Comparison of ENCODE assay signal across 1 cellular context in the genomic region with DNA sequence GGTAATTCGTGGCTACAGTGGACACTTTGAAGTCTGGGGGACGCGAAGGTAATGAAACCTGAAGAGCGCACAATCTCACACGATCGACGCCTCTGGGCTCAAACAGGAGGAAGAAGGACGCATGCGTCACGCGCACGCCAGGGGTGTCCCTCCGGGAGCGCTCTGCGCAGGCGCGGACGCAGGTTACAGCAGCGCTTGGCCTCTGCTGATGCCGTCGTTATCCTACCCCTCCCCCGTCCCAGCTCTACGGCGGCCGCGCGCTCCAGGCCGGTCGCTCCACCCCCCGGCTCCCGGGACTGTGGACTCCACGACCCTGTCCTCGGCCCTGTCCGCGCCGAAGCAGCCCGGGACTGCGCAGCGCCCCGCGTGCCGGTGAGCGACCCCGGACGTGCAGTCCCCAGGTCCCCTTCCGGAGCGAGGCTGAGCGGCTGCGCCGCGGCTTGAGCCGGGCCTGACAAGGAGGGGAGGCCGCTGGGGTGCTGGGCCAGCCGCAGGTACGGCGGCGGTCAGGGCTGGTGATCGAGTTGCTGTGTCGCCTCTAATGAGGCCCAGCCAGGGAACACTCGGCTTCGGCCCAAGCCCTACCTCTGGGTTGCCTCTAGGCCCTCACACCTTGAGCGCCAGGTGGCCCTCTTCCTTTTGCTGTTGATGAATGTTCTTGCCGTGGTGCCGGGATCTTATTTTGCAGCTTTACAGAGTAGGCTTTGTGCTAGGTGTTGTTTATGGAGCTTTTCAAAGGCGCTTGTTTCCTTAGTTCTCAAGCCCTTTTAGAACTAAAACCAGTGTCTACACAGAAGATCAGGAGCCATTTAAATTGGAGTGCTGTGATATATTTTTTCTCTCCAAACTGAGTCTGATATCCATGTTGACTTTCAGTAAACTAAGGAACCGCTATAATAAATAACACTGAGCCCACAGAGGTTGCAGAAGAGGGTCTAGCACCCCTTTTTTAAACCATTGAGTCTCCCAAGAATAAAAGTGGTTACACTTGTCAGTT.
A peak's percentile ranks its signal among the peaks of the same experiment; 100 is the strongest.
TF ChIP-seq lines count a peak whose summit lies in the region.

TSS of gene TMEM106B (plus strand) at position 241 of the 997 bp plus-strand sequence. CDS start 3,517 bp downstream, outside the sequence.

TF ChIP-seq in K562, 482 proteins besides CTCF, POLR2A, EP300 and RAD21 (continued from another document and continues in another):
- peak; percentile 91 for TF ChIP-seq ZNF407 (IDR thresholded peaks at IDR 0.05; ENCODE audit: low read depth)
- TF ChIP-seq NR3C1 (CRISPR knock-in tag; IDR thresholded peaks at IDR 0.05), result no peak; the same call in 1 of the 2 replicates
- TF ChIP-seq RBM22 (IDR thresholded peaks at IDR 0.05; ENCODE audit: low read depth, low read length, poor library complexity, severe bottlenecking), result no peak
- no peak for TF ChIP-seq YBX1 (IDR thresholded peaks at IDR 0.05)
- TF ChIP-seq, protein P1, sequence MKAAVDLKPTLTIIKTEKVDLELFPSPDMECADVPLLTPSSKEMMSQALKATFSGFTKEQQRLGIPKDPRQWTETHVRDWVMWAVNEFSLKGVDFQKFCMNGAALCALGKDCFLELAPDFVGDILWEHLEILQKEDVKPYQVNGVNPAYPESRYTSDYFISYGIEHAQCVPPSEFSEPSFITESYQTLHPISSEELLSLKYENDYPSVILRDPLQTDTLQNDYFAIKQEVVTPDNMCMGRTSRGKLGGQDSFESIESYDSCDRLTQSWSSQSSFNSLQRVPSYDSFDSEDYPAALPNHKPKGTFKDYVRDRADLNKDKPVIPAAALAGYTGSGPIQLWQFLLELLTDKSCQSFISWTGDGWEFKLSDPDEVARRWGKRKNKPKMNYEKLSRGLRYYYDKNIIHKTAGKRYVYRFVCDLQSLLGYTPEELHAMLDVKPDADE (conservative IDR thresholded peaks at IDR 0.05; ENCODE audit: control insufficient read depth, low read depth, low read length), result peak; percentile 54; the same call in 1 of the 2 replicates
- TF ChIP-seq NFXL1 (CRISPR knock-in tag; IDR thresholded peaks at IDR 0.05), result no peak
- no peak for TF ChIP-seq RUNX1 (IDR thresholded peaks at IDR 0.05; ENCODE audit: low read depth)
- TF ChIP-seq MBD2 (IDR thresholded peaks at IDR 0.05; ENCODE audit: borderline replicate concordance, low read depth), result no peak; the same call in 1 of the 2 replicates
- TF ChIP-seq NCOA6 (IDR thresholded peaks at IDR 0.05), result no peak
- peak; percentile 78 to 85 for TF ChIP-seq NONO (IDR thresholded peaks at IDR 0.05; ENCODE audit: low read depth in 2 of 2, low read length in 1 of 2)
- TF ChIP-seq SIRT6 (IDR thresholded peaks at IDR 0.05; ENCODE audit: low read depth, low read length), result no peak
- TF ChIP-seq ZNF318 (IDR thresholded peaks at IDR 0.05; ENCODE audit: borderline replicate concordance in 1 of 2, low read depth in 1 of 2), result no peak
- peak; percentile 87 for TF ChIP-seq ZEB2 (IDR thresholded peaks at IDR 0.05)
- TF ChIP-seq, protein P2, sequence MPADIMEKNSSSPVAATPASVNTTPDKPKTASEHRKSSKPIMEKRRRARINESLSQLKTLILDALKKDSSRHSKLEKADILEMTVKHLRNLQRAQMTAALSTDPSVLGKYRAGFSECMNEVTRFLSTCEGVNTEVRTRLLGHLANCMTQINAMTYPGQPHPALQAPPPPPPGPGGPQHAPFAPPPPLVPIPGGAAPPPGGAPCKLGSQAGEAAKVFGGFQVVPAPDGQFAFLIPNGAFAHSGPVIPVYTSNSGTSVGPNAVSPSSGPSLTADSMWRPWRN (IDR thresholded peaks at IDR 0.05; ENCODE audit: low read depth), result no peak
- TF ChIP-seq YY1 (IDR thresholded peaks at IDR 0.05; ENCODE audit: borderline replicate concordance in 1 of 3, control insufficient read depth in 1 of 3, extremely low read depth in 1 of 3, insufficient read depth in 3 of 3, insufficient read length in 1 of 3, insufficient replicate concordance in 2 of 3, low read depth in 1 of 3, low read length in 2 of 3), result peak in 2 of 3 experiments; percentile 35 to 53
- no peak for TF ChIP-seq ZNF175 (CRISPR knock-in tag; IDR thresholded peaks at IDR 0.05; ENCODE audit: low read depth)
- TF ChIP-seq RBM34 (IDR thresholded peaks at IDR 0.05; ENCODE audit: borderline replicate concordance, insufficient read depth, low read length), result no peak
- no peak for TF ChIP-seq PCBP1 (IDR thresholded peaks at IDR 0.05; ENCODE audit: low read depth, low read length, poor library complexity, severe bottlenecking)
- TF ChIP-seq KLF6 (CRISPR knock-in tag; IDR thresholded peaks at IDR 0.05; ENCODE audit: borderline replicate concordance), result no peak
- TF ChIP-seq NR0B1 (IDR thresholded peaks at IDR 0.05; ENCODE audit: partially characterized antibody), result no peak
- TF ChIP-seq ERF (CRISPR knock-in tag; IDR thresholded peaks at IDR 0.05), result 0 out of 2 replicates have a peak, but pooled peaks have one; percentile 61
- TF ChIP-seq, protein P3, sequence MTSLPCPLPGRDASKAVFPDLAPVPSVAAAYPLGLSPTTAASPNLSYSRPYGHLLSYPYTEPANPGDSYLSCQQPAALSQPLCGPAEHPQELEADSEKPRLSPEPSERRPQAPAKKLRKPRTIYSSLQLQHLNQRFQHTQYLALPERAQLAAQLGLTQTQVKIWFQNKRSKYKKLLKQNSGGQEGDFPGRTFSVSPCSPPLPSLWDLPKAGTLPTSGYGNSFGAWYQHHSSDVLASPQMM (CRISPR knock-in tag; IDR thresholded peaks at IDR 0.05), result no peak
- 0 out of 2 replicates have a peak, but pooled peaks have one; percentile 15 for TF ChIP-seq DIDO1 (tag; IDR thresholded peaks at IDR 0.05; ENCODE audit: low read depth)
- TF ChIP-seq CHD1 (IDR thresholded peaks at IDR 0.05; ENCODE audit: low read length), result peak; percentile 65
- no peak for TF ChIP-seq ARID3A (IDR thresholded peaks at IDR 0.05; ENCODE audit: borderline replicate concordance, low read depth, low read length)
- no peak for TF ChIP-seq LARP7 (IDR thresholded peaks at IDR 0.05)
- no peak for TF ChIP-seq ZC3H8 (IDR thresholded peaks at IDR 0.05)
- TF ChIP-seq ZNF23 (CRISPR knock-in tag; IDR thresholded peaks at IDR 0.05), result no peak
